9 cellular contexts compared by ENCODE assay signal in genomic region chrX:44218465-44218864, GRCh38.
"Had no signal": no experiment of that assay in that cellular context is flagged by ENCODE, and none has a peak within 500 bp of the region (broad histone marks: within the 10 kb centered on the region; RNA-seq: fewer than 3 reads in every experiment).

No MANE protein-coding gene starts in this region.

- FAIRE-seq: HepG2 had no signal

- H3K9me3 ChIP-seq: HAP-1 had no signal

- H3K4me1 ChIP-seq: HAP-1 had no signal

- ATAC-seq: HCT116, HepG2 had no signal

- H3K36me3 Mint-ChIP-seq: IgD-negative memory B cell had no signal

- H2AFZ ChIP-seq: GM23248 had no signal

- H3K9ac ChIP-seq: GM23248 had no signal

- H3K36me3 ChIP-seq: HAP-1 had no signal

- H3K27ac ChIP-seq: GM23248, HL-60 had no signal

- H3K9me3 Mint-ChIP-seq: HFFc6, IgD-negative memory B cell had no signal

- H3K27ac Mint-ChIP-seq: HFFc6, IgD-negative memory B cell had no signal

- H3K4me1 Mint-ChIP-seq: IgD-negative memory B cell had no signal

- DNase-seq: GM23248, GOT3, H7, HFFc6 had no signal

- H3K4me3 Mint-ChIP-seq: HFFc6, IgD-negative memory B cell had no signal

- H3K4me3 ChIP-seq: GM23248, HAP-1 had no signal
